ENCODE assay signal across 16 cellular contexts in genomic region chr9:136486823-136487620, GRCh38. TPM values are rescaled to one million over a fixed set of nuclear protein-coding genes. Genes with fewer than 3 reads are reported as not detected.
A peak's percentile ranks its signal among the peaks of the same experiment; 100 is the strongest.
DNase-seq lines count a peak whose midpoint lies in the region; ATAC-seq and TF ChIP-seq lines count a peak whose summit lies in the region.
"Had no signal": no experiment of that assay in that cellular context is flagged by ENCODE, and none has a peak within 500 bp of the region (broad histone marks: within the 10 kb centered on the region; RNA-seq: fewer than 3 reads in every experiment).

No MANE protein-coding gene starts in this region.

- TF ChIP-seq CTCF in brain (conservative IDR thresholded peaks at IDR 0.05) = no peak
- TF ChIP-seq CTCF in neural crest cell (conservative IDR thresholded peaks at IDR 0.05) = no peak

- no peaks in the 10 kb centered on the region for H3K9me3 Mint-ChIP-seq in brain
- no peaks in the 10 kb centered on the region for H3K9me3 Mint-ChIP-seq in neural crest cell
- H3K9me3 Mint-ChIP-seq: CD8-positive, alpha-beta T cell had no signal

- H3K36me3 Mint-ChIP-seq in brain (no peaks in the 10 kb centered on the region), neural crest cell (ENCODE audit: low read depth) (no peaks in the 10 kb centered on the region)

- H3K27me3 ChIP-seq in right cardiac atrium (ENCODE audit: control insufficient read depth, insufficient read depth) = no peaks in the 10 kb centered on the region
- H3K27me3 ChIP-seq: BLaER1 treated with 17β-estradiol and CSF1 and Interleukin-3, amounts not matched to agents 10 nM and 100 nM had no signal

- peaks cover 24% of the 10 kb centered on the region for H3K4me1 Mint-ChIP-seq in brain
- H3K4me1 Mint-ChIP-seq in neural crest cell = peaks cover 25% of the 10 kb centered on the region

- H3K27ac Mint-ChIP-seq in brain (peak overlapping the region in 3 of 5 experiments; percentile 28 to 34 (median 33)), neural crest cell (ENCODE audit: unreplicated experiment) (no peak overlapping the region)
- H3K27ac Mint-ChIP-seq: B cell; CD8-positive, alpha-beta T cell had no signal

- H3K4me1 ChIP-seq in right cardiac atrium (ENCODE audit: control insufficient read depth, insufficient read depth, low read length) = peaks cover 4% of the 10 kb centered on the region

- H3K27me3 Mint-ChIP-seq in brain = peaks cover 3% of the 10 kb centered on the region
- peaks cover 2% of the 10 kb centered on the region for H3K27me3 Mint-ChIP-seq in neural crest cell (ENCODE audit: low read depth)
- H3K27me3 Mint-ChIP-seq: B cell had no signal

- 94% methylated on average over 18 of the region's 18 CpGs for WGBS in right cardiac atrium

- H3K27ac ChIP-seq in right cardiac atrium (ENCODE audit: low read length) = no peak overlapping the region
- H3K27ac ChIP-seq: BLaER1 treated with 17β-estradiol and CSF1 and Interleukin-3, amounts not matched to agents 10 nM and 100 nM; GM23248 had no signal

- intact Hi-C loops in right cardiac atrium (cut with DNase I) = loop anchor here in 2 of 4 donors (2.0 to 5.0 kb wide), 2 partner anchors 144 to 205 kb away; no protein-coding TSS in a partner anchor
- intact Hi-C loops in left ventricle myocardium superior (cut with micrococcal nuclease) = no loop called here

- no peak overlapping the region for H3K4me3 ChIP-seq in right cardiac atrium (ENCODE audit: low read length)
- H3K4me3 ChIP-seq: BLaER1 treated with 17β-estradiol and CSF1 and Interleukin-3, amounts not matched to agents 10 nM and 100 nM; GM12878; GM23248 had no signal

- H3K9me3 ChIP-seq in right cardiac atrium (ENCODE audit: control insufficient read depth, low read length) = no peaks in the 10 kb centered on the region
- H3K9me3 ChIP-seq: BLaER1 treated with 17β-estradiol and CSF1 and Interleukin-3, amounts not matched to agents 10 nM and 100 nM had no signal

- H3K4me3 Mint-ChIP-seq in brain (no peak overlapping the region), neural crest cell (peak overlapping the region; percentile 90)
- H3K4me3 Mint-ChIP-seq: B cell; CD8-positive, alpha-beta T cell had no signal

- DNase-seq in right cardiac atrium = peak in 2 of 3 donors; percentile 52 to 53
- no peak for DNase-seq in left ventricle myocardium superior
- no peak for DNase-seq in neural crest cell (ENCODE audit: low read depth, low spot score)
- no peak for DNase-seq in hippocampal formation (lab: John Stamatoyannopoulos, UW)
- DNase-seq: Calu3, DMS53, DND-41, EL, GM23248, HCEC 1CT had no signal

- no peak for ATAC-seq in right cardiac atrium
- ATAC-seq in left ventricle myocardium superior = no peak
- ATAC-seq in esophagus mucosa = no peak
- ATAC-seq: CD8-positive, alpha-beta T cell; GM12878 had no signal

RNA-seq across cellular contexts. Expression of gene SEC16A, which starts 4.2 kb away (rescaled TPM):
- total RNA-seq in right cardiac atrium = 10 to 100 TPM; 24.2 to 35.3 (median 28.6) TPM
- 23.1 TPM for polyA plus RNA-seq in right cardiac atrium
- 23.2 TPM for total RNA-seq in left ventricle myocardium superior
- polyA plus RNA-seq in brain (ENCODE audit: insufficient read depth, low read depth, low replicate concordance) = 80.6 TPM
- 77.2 and 79.4 TPM in 2 replicates for total RNA-seq in neural crest cell
- total RNA-seq in esophagus mucosa = 32.0 TPM

RNA-seq across cellular contexts. Expression of gene INPP5E, which starts 47.4 kb away (rescaled TPM):
- total RNA-seq in right cardiac atrium = 10 to 100 TPM in 1 of 4 donors, 1 to 10 TPM in 3; 8.8 to 12.3 (median 9.2) TPM
- 7.7 TPM for polyA plus RNA-seq in right cardiac atrium
- 12.1 TPM for total RNA-seq in left ventricle myocardium superior
- 10.7 TPM for polyA plus RNA-seq in brain (ENCODE audit: insufficient read depth, low read depth, low replicate concordance)
- total RNA-seq in neural crest cell = 28.7 and 29.6 TPM in 2 replicates
- 5.7 TPM for total RNA-seq in esophagus mucosa

RNA-seq across cellular contexts. Expression of gene NOTCH1, which starts 58.8 kb away (rescaled TPM):
- total RNA-seq in right cardiac atrium = 10 to 100 TPM; 20.4 to 31.9 (median 29.4) TPM
- polyA plus RNA-seq in right cardiac atrium = 10.8 TPM
- 15.4 TPM for total RNA-seq in left ventricle myocardium superior
- 12.3 TPM for polyA plus RNA-seq in brain (ENCODE audit: insufficient read depth, low read depth, low replicate concordance)
- total RNA-seq in neural crest cell = 99.0 and 99.7 TPM in 2 replicates
- 30.6 TPM for total RNA-seq in esophagus mucosa

Comparison
In these comparisons a context has a peak if more than half of its experiments do, and no peak if none do; other contexts are left out.
1. DNase-seq: peak in right cardiac atrium (2 of 3); none in left ventricle myocardium superior (single experiment), neural crest cell (single experiment) and hippocampal formation (0 of 2).